Comparison of ENCODE assay signal across 9 cellular contexts in the genomic region with DNA sequence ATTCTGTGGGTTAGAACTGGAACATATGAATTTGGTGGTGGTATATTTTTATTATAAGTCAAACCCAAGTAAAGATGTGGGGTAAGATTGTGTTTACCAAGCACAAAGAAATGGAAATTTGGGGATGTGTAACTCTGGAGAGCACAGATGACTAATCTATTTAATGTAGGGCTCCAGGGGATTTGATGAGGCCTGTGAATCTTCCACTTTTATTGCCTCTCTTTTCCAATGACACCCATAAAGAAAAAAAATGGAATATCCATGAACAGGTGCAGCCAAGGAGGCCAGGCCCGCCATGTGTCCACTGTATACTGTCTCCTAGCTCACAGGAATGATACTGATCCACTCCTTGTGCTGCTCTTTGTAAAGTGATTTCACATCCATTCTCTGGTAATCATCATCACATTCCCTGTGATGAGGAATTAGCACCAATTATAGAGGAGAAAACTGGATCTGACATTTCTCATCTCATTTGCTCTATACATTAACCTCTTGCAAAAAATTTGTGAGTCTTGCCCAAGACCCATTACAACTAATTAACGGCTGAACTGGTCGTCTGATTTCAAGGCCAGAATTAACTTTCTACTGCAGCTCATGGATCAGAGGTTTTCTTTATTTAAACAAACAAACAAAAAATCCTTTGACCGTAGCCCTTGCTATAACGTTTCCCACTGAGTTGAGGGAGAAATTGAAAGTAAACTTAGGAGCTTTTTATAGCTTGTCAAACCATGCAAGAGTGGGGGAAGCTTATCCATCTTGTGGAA. TPM values are rescaled to one million over a fixed set of nuclear protein-coding genes. Genes with fewer than 3 reads are reported as not detected.
DNase-seq lines count a peak whose midpoint lies in the region; ATAC-seq and TF ChIP-seq lines count a peak whose summit lies in the region.
"Had no signal": no experiment of that assay in that cellular context is flagged by ENCODE, and none has a peak within 500 bp of the region (broad histone marks: within the 10 kb centered on the region; RNA-seq: fewer than 3 reads in every experiment).

No MANE protein-coding gene starts in this region.

- no peaks in the 10 kb centered on the region for H3K27me3 ChIP-seq in prostate gland (replicated peaks; ENCODE audit: insufficient read depth)
- H3K27me3 ChIP-seq: pancreas had no signal

- TF ChIP-seq CTCF in prostate gland (IDR thresholded peaks at IDR 0.05) = no peak

- WGBS in prostate gland = 35% methylated on average over 5 of the region's 5 CpGs

- H3K36me3 ChIP-seq in prostate gland = no peaks in the 10 kb centered on the region
- H3K36me3 ChIP-seq: pancreas had no signal

- no peak for TF ChIP-seq POLR2A in prostate gland (IDR thresholded peaks at IDR 0.05)

- DNase-seq in EL = peak; percentile 35
- DNase-seq in NOMO-1 treated with dmso at 0.1 percent for 144 hours (lab: John Stamatoyannopoulos, UW; ENCODE audit: unreplicated experiment) = peak; percentile 33
- peak; percentile 20 for DNase-seq in dermis blood vessel endothelial cell
- no peak for DNase-seq in prostate gland (ENCODE audit: low spot score)
- DNase-seq in GM19240 (ENCODE audit: insufficient read length, low spot score) = no peak
- DNase-seq: pancreas had no signal

- ATAC-seq in GM19463 (IDR thresholded peaks at IDR 0.05; ENCODE audit: unreplicated experiment) = no peak
- no peak for ATAC-seq in HG02798 (IDR thresholded peaks at IDR 0.05; ENCODE audit: poor library complexity, unreplicated experiment)
- no peak for ATAC-seq in HG02870 (IDR thresholded peaks at IDR 0.05; ENCODE audit: unreplicated experiment)

- no peaks in the 10 kb centered on the region for H3K4me1 ChIP-seq in prostate gland (replicated peaks)
- H3K4me1 ChIP-seq: pancreas had no signal

- no peak overlapping the region for H3K4me3 ChIP-seq in prostate gland

- intact Hi-C loops in prostate gland (cut with DNase I) = loop anchor here (5.0 kb wide), 1 partner anchor 84 kb away; no protein-coding TSS in a partner anchor

- no peaks in the 10 kb centered on the region for H3K9me3 ChIP-seq in prostate gland
- H3K9me3 ChIP-seq: pancreas had no signal

- H3K27ac ChIP-seq in prostate gland = peak overlapping the region; percentile 32 to 76

RNA-seq across cellular contexts. Expression of gene SRGN, which starts 3.0 kb away (rescaled TPM):
- total RNA-seq in dermis blood vessel endothelial cell (495 and 622 TPM in 2 replicates), prostate gland (10 to 100 TPM; 29.1 to 44.3 TPM)

RNA-seq across cellular contexts. Expression of gene VPS26A, which starts 33.1 kb away (rescaled TPM):
- total RNA-seq in dermis blood vessel endothelial cell = 34.5 and 56.8 TPM in 2 replicates
- total RNA-seq in prostate gland = 10 to 100 TPM; 28.5 to 38.0 TPM

Comparison
In these comparisons a context has a peak if more than half of its experiments do, and no peak if none do; other contexts are left out.
1. DNase-seq: peak in EL (single experiment), NOMO-1 treated with dmso at 0.1 percent for 144 hours (single experiment) and dermis blood vessel endothelial cell (single experiment); none in prostate gland (single experiment) and GM19240 (single experiment).
2. RNA of gene SRGN, which starts 3.0 kb away (total RNA-seq): 495 to 622 TPM in dermis blood vessel endothelial cell; 29.1 to 44.3 TPM in prostate gland; every median in the first group is over 10 times any median in the second.